In the genomic region with DNA sequence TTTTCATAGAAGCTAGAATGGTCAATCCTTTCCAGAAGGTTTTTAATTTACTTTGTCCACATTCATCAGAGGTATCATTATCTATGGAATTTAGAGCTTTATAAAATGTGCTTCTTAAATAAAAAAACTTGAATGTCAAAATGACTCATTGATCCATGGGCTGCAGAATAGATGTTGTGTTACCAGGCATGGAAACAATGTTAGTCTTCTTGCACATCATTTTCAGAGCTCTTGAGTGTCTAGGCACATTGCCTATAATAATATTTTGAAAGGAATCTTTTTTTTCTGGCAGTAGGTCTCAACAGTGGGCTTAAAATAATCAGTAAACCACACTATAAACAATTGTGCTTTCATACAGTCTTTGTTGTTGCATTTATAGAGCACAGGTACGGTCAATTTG, we compare ENCODE assay signal across 35 cellular contexts.
"Had no signal": no experiment of that assay in that cellular context is flagged by ENCODE, and none has a peak within 500 bp of the region (broad histone marks: within the 10 kb centered on the region; RNA-seq: fewer than 3 reads in every experiment).

No MANE protein-coding gene starts in this region.

- H3K36me3 ChIP-seq: MG63 had no signal

- H3K27me3 ChIP-seq: MG63 had no signal

- H3K27ac ChIP-seq: KMS-11 had no signal

- H3K9me3 ChIP-seq: MG63 had no signal

- H3K9ac ChIP-seq: KMS-11 had no signal

- H3K4me3 ChIP-seq: MG63 had no signal

- H3K4me2 ChIP-seq: KMS-11 had no signal

- DNase-seq: Karpas-422, Kasumi-1, KBM-7, KG1, MG63, MM.1S, MV-4-11, NCI-H1048, NCI-H1092, NCI-H1092 treated with DMSO at 0.1 percent for 48 hours, NCI-H1105, NCI-H1105 treated with DMSO at 0.1 percent for 48 hours, NCI-H1417, NCI-H1417 treated with DMSO at 0.1 percent for 48 hours, NCI-H1436, NCI-H1436 treated with DMSO at 0.1 percent for 48 hours, NCI-H146, NCI-H1694, NCI-H1694 treated with DMSO at 0.1 percent for 48 hours, NCI-H187, NCI-H187 treated with DMSO at 0.1 percent for 48 hours, NCI-H1930, NCI-H2029, NCI-H2029 treated with DMSO at 0.1 percent for 48 hours, NCI-H2081, NCI-H2081 treated with DMSO at 0.1 percent for 48 hours, NCI-H2107, NCI-H2171, NCI-H2171 treated with DMSO at 0.1 percent for 48 hours, NCI-H2227 treated with DMSO at 0.1 percent for 48 hours, NCI-H226, NCI-H345, NCI-H446, NCI-H446 treated with DMSO at 0.1 percent for 48 hours had no signal
